ENCODE assay signal across 7 cellular contexts in the genomic region with DNA sequence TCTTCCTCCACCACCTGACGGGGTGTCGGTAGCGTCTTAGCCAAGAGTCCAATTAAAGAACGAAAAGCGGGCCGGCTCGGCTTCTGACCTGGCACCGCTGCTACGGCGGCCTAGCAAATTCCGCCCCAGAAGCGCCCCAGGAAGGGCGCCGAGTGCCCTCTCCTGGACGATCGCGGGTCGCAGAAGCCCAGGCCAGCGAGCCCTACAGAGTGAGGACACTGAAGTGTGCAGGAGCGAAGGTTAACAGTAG. TPM values are rescaled to one million over a fixed set of nuclear protein-coding genes. Genes with fewer than 3 reads are reported as not detected.
DNase-seq lines count a peak whose midpoint lies in the region; ATAC-seq, FAIRE-seq and TF ChIP-seq lines count a peak whose summit lies in the region.
"Had no signal": no experiment of that assay in that cellular context is flagged by ENCODE, and none has a peak within 500 bp of the region (broad histone marks: within the 10 kb centered on the region; RNA-seq: fewer than 3 reads in every experiment).

No MANE protein-coding gene starts in this region.

- TF ChIP-seq EP300 in HepG2 (IDR thresholded peaks at IDR 0.05; ENCODE audit: low read depth in 2 of 2, low read length in 2 of 2) (no peak), HepG2 (CRISPR knock-in tag; IDR thresholded peaks at IDR 0.05; ENCODE audit: borderline replicate concordance) (no peak)

- BruUV-seq in HepG2 (replicated peaks; lab: Mats Ljungman, UMichigan): no TSS peak

- ATAC-seq in HepG2: peak; percentile 73

- peaks cover 21% of the 10 kb centered on the region for H3K79me2 ChIP-seq in HepG2 (ENCODE audit: insufficient read depth, low read length)

- peaks cover 8% of the 10 kb centered on the region for H4K20me1 ChIP-seq in HepG2 (ENCODE audit: insufficient read depth, low read length)

- H3K4me2 ChIP-seq in HepG2 (ENCODE audit: low read depth, low read length): peak overlapping the region; percentile 96

- intact Hi-C loops in HepG2 (cut with micrococcal nuclease; ENCODE audit: unreplicated experiment): loop anchor here (1.0 kb wide), 1 partner anchor 22 kb away; no protein-coding TSS in a partner anchor

- DNase-seq in SKM-1 treated with dmso at 0.1 percent for 144 hours (lab: John Stamatoyannopoulos, UW; ENCODE audit: unreplicated experiment) (peak; percentile 76), SKM-1 (lab: John Stamatoyannopoulos, UW; ENCODE audit: unreplicated experiment) (no peak), HepG2 (ENCODE audit: low spot score) (no peak), AG20443 (ENCODE audit: low spot score) (no peak)
- DNase-seq in activated effector memory CD4-positive, alpha-beta T cell treated with anti-CD3 and anti-CD28 coated beads, Interleukin-2, amount 50 U/mL, for 16 hours: no peak

- WGBS in HepG2 (ENCODE audit: low lambda C conversion rate): 1% methylated on average over 15 of the region's 20 CpGs

- H3K4me3 ChIP-seq in WI38 (ENCODE audit: low read depth, low read length) (peak overlapping the region; percentile 78), HepG2 (replicated peaks in 1 of 3; ENCODE audit: insufficient read depth in 1 of 3, low read depth in 2 of 3, low read length in 3 of 3) (peak overlapping the region; percentile 69 to 91 (median 81))

- CTCF ChIA-PET in HepG2 (lab: Yijun Ruan, JAX; ENCODE audit: low intra/inter-chr PET ratio, low total read pairs): interaction anchor here (0.5 to 7.0 kb wide), 6 partner anchors 15 to 215 kb away, joined by 3 to 201 read pairs (median 8); no protein-coding TSS in a partner anchor

- no peaks in the 10 kb centered on the region for H3K9me3 ChIP-seq in HepG2 (ENCODE audit: low read length)

- no peak for TF ChIP-seq CTCF in WI38 (IDR thresholded peaks at IDR 0.05; ENCODE audit: low read depth, low read length)
- no peak; the same call in 1 of the 2 replicates for TF ChIP-seq CTCF in HepG2 (CRISPR knock-in tag; IDR thresholded peaks at IDR 0.05)

- no peak for TF ChIP-seq RAD21 in HepG2 (CRISPR knock-in tag; IDR thresholded peaks at IDR 0.05)

- H3K9ac ChIP-seq in HepG2 (ENCODE audit: insufficient read depth, low read depth, low read length): peak overlapping the region; percentile 81

- TF ChIP-seq POLR2A in HepG2 (IDR thresholded peaks at IDR 0.05; ENCODE audit: insufficient read depth in 1 of 2, low read depth in 2 of 2, low read length in 2 of 2): no peak; a peak in 2 of 4 replicates

- in situ Hi-C loops in HepG2 (cut with HindIII; ENCODE audit: extremely low pct_ligation_motif_present, low pct_unique_long_range_greater_than_20kb): loop anchor here (5.0 kb wide), 1 partner anchor 169 kb away; the partner anchor contains the start of gene TMEM147

- H3K27ac ChIP-seq in HepG2 (ENCODE audit: extremely low read length, insufficient read depth, low read length): peak overlapping the region; percentile 78

- peak overlapping the region; percentile 12 for H2AFZ ChIP-seq in HepG2 (ENCODE audit: low read length)

- peaks cover 34% of the 10 kb centered on the region for H3K4me1 ChIP-seq in HepG2 (ENCODE audit: insufficient read depth, low read length)

- peak; percentile 87 for FAIRE-seq in HepG2 (lab: Jason Lieb, UNC)

- POLR2A ChIA-PET in HepG2 (lab: Yijun Ruan, JAX): no interaction called here

- H3K27me3 ChIP-seq in HepG2 (ENCODE audit: control insufficient read depth in 1 of 2, insufficient read depth in 2 of 2, low read length in 2 of 2): no peaks in the 10 kb centered on the region

- H3K36me3 ChIP-seq in HepG2 (replicated peaks in 1 of 2; ENCODE audit: control insufficient read depth in 1 of 2, insufficient read depth in 2 of 2, low read length in 2 of 2): peaks cover 3 to 11% of the 10 kb centered on the region in 2 experiments; a peak in 4 of 5 replicates

RNA-seq across cellular contexts. Expression of gene KMT2B, which starts 1.1 kb away (rescaled TPM):
- 6.2 TPM in 2 replicates for total RNA-seq in HepG2 (2016; rRNA removed; fragmentation: Illumina TruSeq; extraction: Trizol)
- 2.6 TPM in 2 replicates for total RNA-seq in HepG2 (2016; cell fraction: cytosol; rRNA removed; fragmentation: Illumina TruSeq; extraction: Trizol; ENCODE audit: low read depth)
- total RNA-seq in HepG2 (2016; cell fraction: insoluble cytoplasmic fraction; rRNA removed; fragmentation: Illumina TruSeq; extraction: Trizol): 4.4 and 5.3 TPM in 2 replicates
- total RNA-seq in HepG2 (2016; cell fraction: membrane; rRNA removed; fragmentation: Illumina TruSeq; extraction: Trizol): 3.8 and 4.1 TPM in 2 replicates
- total RNA-seq in HepG2 (2016; cell fraction: nucleus; rRNA removed; fragmentation: Illumina TruSeq; extraction: Trizol): 14.7 and 15.4 TPM in 2 replicates
- 16.9 and 19.2 TPM in 2 replicates for polyA plus RNA-seq in HepG2 (2011; rRNA removed)
- 9.3 and 10.9 TPM in 2 replicates for polyA plus RNA-seq in HepG2 (2011; cell fraction: cytosol; rRNA removed)
- 113 and 130 TPM in 2 replicates for polyA plus RNA-seq in HepG2 (2011; cell fraction: nucleus; rRNA removed)
- 20.4 and 30.9 TPM in 2 replicates for polyA plus RNA-seq in HepG2 (2012)
- 2.5 and 3.0 TPM in 2 replicates for polyA plus RNA-seq in HepG2 (2016; cell fraction: cytosol; fragmentation: Illumina TruSeq; extraction: Trizol; ENCODE audit: low read depth)
- polyA plus RNA-seq in HepG2 (2016; cell fraction: insoluble cytoplasmic fraction; fragmentation: Illumina TruSeq; extraction: Trizol; ENCODE audit: low read depth): 10.8 and 11.6 TPM in 2 replicates
- polyA plus RNA-seq in HepG2 (2016; cell fraction: membrane; fragmentation: Illumina TruSeq; extraction: Trizol; ENCODE audit: low read depth): 5.5 and 6.5 TPM in 2 replicates
- polyA plus RNA-seq in HepG2 (2016; cell fraction: nucleus; fragmentation: Illumina TruSeq; extraction: Trizol; ENCODE audit: insufficient read depth, low read depth): 69.3 and 89.2 TPM in 2 replicates
- polyA minus RNA-seq in HepG2 (2011; rRNA and poly(A)+ RNA removed; ENCODE audit: low replicate concordance): 11.1 and 11.4 TPM in 2 replicates
- 4.3 and 4.4 TPM in 2 replicates for polyA minus RNA-seq in HepG2 (2011; cell fraction: cytosol; rRNA and poly(A)+ RNA removed)
- 13.3 and 13.6 TPM in 2 replicates for polyA minus RNA-seq in HepG2 (2011; cell fraction: nucleus; rRNA and poly(A)+ RNA removed)

RNA-seq across cellular contexts. Expression of gene ZBTB32, which starts 12.3 kb away (rescaled TPM):
- not detected in 2 replicates for total RNA-seq in HepG2 (2016; rRNA removed; fragmentation: Illumina TruSeq; extraction: Trizol)
- not detected in 2 replicates for total RNA-seq in HepG2 (2016; cell fraction: cytosol; rRNA removed; fragmentation: Illumina TruSeq; extraction: Trizol; ENCODE audit: low read depth)
- not detected in 2 replicates for total RNA-seq in HepG2 (2016; cell fraction: insoluble cytoplasmic fraction; rRNA removed; fragmentation: Illumina TruSeq; extraction: Trizol)
- total RNA-seq in HepG2 (2016; cell fraction: membrane; rRNA removed; fragmentation: Illumina TruSeq; extraction: Trizol): not detected in 2 replicates
- not detected in 2 replicates for total RNA-seq in HepG2 (2016; cell fraction: nucleus; rRNA removed; fragmentation: Illumina TruSeq; extraction: Trizol)
- not detected in 2 replicates for polyA plus RNA-seq in HepG2 (2011; rRNA removed)
- not detected in 2 replicates for polyA plus RNA-seq in HepG2 (2011; cell fraction: cytosol; rRNA removed)
- polyA plus RNA-seq in HepG2 (2011; cell fraction: nucleus; rRNA removed): not detected in 2 replicates
- 0.50 TPM in 1 of 2 replicates, not detected in the other for polyA plus RNA-seq in HepG2 (2012)
- polyA plus RNA-seq in HepG2 (2016; cell fraction: cytosol; fragmentation: Illumina TruSeq; extraction: Trizol; ENCODE audit: low read depth): not detected in 2 replicates
- not detected in 2 replicates for polyA plus RNA-seq in HepG2 (2016; cell fraction: insoluble cytoplasmic fraction; fragmentation: Illumina TruSeq; extraction: Trizol; ENCODE audit: low read depth)
- not detected in 2 replicates for polyA plus RNA-seq in HepG2 (2016; cell fraction: membrane; fragmentation: Illumina TruSeq; extraction: Trizol; ENCODE audit: low read depth)
- polyA plus RNA-seq in HepG2 (2016; cell fraction: nucleus; fragmentation: Illumina TruSeq; extraction: Trizol; ENCODE audit: insufficient read depth, low read depth): not detected in 2 replicates
- not detected in 2 replicates for polyA minus RNA-seq in HepG2 (2011; rRNA and poly(A)+ RNA removed; ENCODE audit: low replicate concordance)
- not detected in 2 replicates for polyA minus RNA-seq in HepG2 (2011; cell fraction: cytosol; rRNA and poly(A)+ RNA removed)
- not detected in 2 replicates for polyA minus RNA-seq in HepG2 (2011; cell fraction: nucleus; rRNA and poly(A)+ RNA removed)
- total RNA-seq: renal cortical epithelial cell had no signal

RNA-seq across cellular contexts. Expression of gene IGFLR1, which starts 25.6 kb away (rescaled TPM):
- 3.4 and 5.4 TPM in 2 replicates for total RNA-seq in HepG2 (2016; rRNA removed; fragmentation: Illumina TruSeq; extraction: Trizol)
- 9.3 and 12.1 TPM in 2 replicates for total RNA-seq in HepG2 (2016; cell fraction: cytosol; rRNA removed; fragmentation: Illumina TruSeq; extraction: Trizol; ENCODE audit: low read depth)
- total RNA-seq in HepG2 (2016; cell fraction: insoluble cytoplasmic fraction; rRNA removed; fragmentation: Illumina TruSeq; extraction: Trizol): 3.8 and 6.5 TPM in 2 replicates
- total RNA-seq in HepG2 (2016; cell fraction: membrane; rRNA removed; fragmentation: Illumina TruSeq; extraction: Trizol): 11.9 and 15.5 TPM in 2 replicates
- total RNA-seq in HepG2 (2016; cell fraction: nucleus; rRNA removed; fragmentation: Illumina TruSeq; extraction: Trizol): 2.7 and 3.9 TPM in 2 replicates
- polyA plus RNA-seq in HepG2 (2011; rRNA removed): 7.4 and 8.9 TPM in 2 replicates
- polyA plus RNA-seq in HepG2 (2011; cell fraction: cytosol; rRNA removed): 6.5 and 8.4 TPM in 2 replicates
- 22.4 and 23.0 TPM in 2 replicates for polyA plus RNA-seq in HepG2 (2011; cell fraction: nucleus; rRNA removed)
- 2.8 and 4.2 TPM in 2 replicates for polyA plus RNA-seq in HepG2 (2012)
- 22.3 and 24.5 TPM in 2 replicates for polyA plus RNA-seq in HepG2 (2016; cell fraction: cytosol; fragmentation: Illumina TruSeq; extraction: Trizol; ENCODE audit: low read depth)
- polyA plus RNA-seq in HepG2 (2016; cell fraction: insoluble cytoplasmic fraction; fragmentation: Illumina TruSeq; extraction: Trizol; ENCODE audit: low read depth): 6.5 and 10.6 TPM in 2 replicates
- 24.0 and 25.4 TPM in 2 replicates for polyA plus RNA-seq in HepG2 (2016; cell fraction: membrane; fragmentation: Illumina TruSeq; extraction: Trizol; ENCODE audit: low read depth)
- polyA plus RNA-seq in HepG2 (2016; cell fraction: nucleus; fragmentation: Illumina TruSeq; extraction: Trizol; ENCODE audit: insufficient read depth, low read depth): 11.7 and 17.1 TPM in 2 replicates
- polyA minus RNA-seq in HepG2 (2011; rRNA and poly(A)+ RNA removed; ENCODE audit: low replicate concordance): 4.9 and 7.7 TPM in 2 replicates
- 1.3 and 3.7 TPM in 2 replicates for polyA minus RNA-seq in HepG2 (2011; cell fraction: cytosol; rRNA and poly(A)+ RNA removed)
- 2.8 and 3.2 TPM in 2 replicates for polyA minus RNA-seq in HepG2 (2011; cell fraction: nucleus; rRNA and poly(A)+ RNA removed)

RNA-seq across cellular contexts. Expression of gene U2AF1L4, which starts 28.6 kb away (rescaled TPM):
- total RNA-seq in HepG2 (2016; rRNA removed; fragmentation: Illumina TruSeq; extraction: Trizol): 4.7 and 7.9 TPM in 2 replicates
- total RNA-seq in HepG2 (2016; cell fraction: cytosol; rRNA removed; fragmentation: Illumina TruSeq; extraction: Trizol; ENCODE audit: low read depth): 2.5 and 3.0 TPM in 2 replicates
- total RNA-seq in HepG2 (2016; cell fraction: insoluble cytoplasmic fraction; rRNA removed; fragmentation: Illumina TruSeq; extraction: Trizol): 3.4 and 7.8 TPM in 2 replicates
- 4.2 and 5.2 TPM in 2 replicates for total RNA-seq in HepG2 (2016; cell fraction: membrane; rRNA removed; fragmentation: Illumina TruSeq; extraction: Trizol)
- 8.5 and 9.9 TPM in 2 replicates for total RNA-seq in HepG2 (2016; cell fraction: nucleus; rRNA removed; fragmentation: Illumina TruSeq; extraction: Trizol)
- polyA plus RNA-seq in HepG2 (2011; rRNA removed): 14.2 and 15.4 TPM in 2 replicates
- 6.5 and 9.4 TPM in 2 replicates for polyA plus RNA-seq in HepG2 (2011; cell fraction: cytosol; rRNA removed)
- 90.7 and 113 TPM in 2 replicates for polyA plus RNA-seq in HepG2 (2011; cell fraction: nucleus; rRNA removed)
- 8.2 and 8.6 TPM in 2 replicates for polyA plus RNA-seq in HepG2 (2012)
- 3.5 and 5.0 TPM in 2 replicates for polyA plus RNA-seq in HepG2 (2016; cell fraction: cytosol; fragmentation: Illumina TruSeq; extraction: Trizol; ENCODE audit: low read depth)
- polyA plus RNA-seq in HepG2 (2016; cell fraction: insoluble cytoplasmic fraction; fragmentation: Illumina TruSeq; extraction: Trizol; ENCODE audit: low read depth): 4.8 and 6.9 TPM in 2 replicates
- polyA plus RNA-seq in HepG2 (2016; cell fraction: membrane; fragmentation: Illumina TruSeq; extraction: Trizol; ENCODE audit: low read depth): 5.2 and 5.8 TPM in 2 replicates
- 36.4 and 41.6 TPM in 2 replicates for polyA plus RNA-seq in HepG2 (2016; cell fraction: nucleus; fragmentation: Illumina TruSeq; extraction: Trizol; ENCODE audit: insufficient read depth, low read depth)
- polyA minus RNA-seq in HepG2 (2011; rRNA and poly(A)+ RNA removed; ENCODE audit: low replicate concordance): 9.3 and 10.1 TPM in 2 replicates
- 1.6 and 1.9 TPM in 2 replicates for polyA minus RNA-seq in HepG2 (2011; cell fraction: cytosol; rRNA and poly(A)+ RNA removed)
- polyA minus RNA-seq in HepG2 (2011; cell fraction: nucleus; rRNA and poly(A)+ RNA removed): 17.0 and 19.3 TPM in 2 replicates

RNA-seq across cellular contexts. Expression of gene PSENEN, which starts 28.8 kb away (rescaled TPM):
- 20.0 and 34.2 TPM in 2 replicates for total RNA-seq in HepG2 (2016; rRNA removed; fragmentation: Illumina TruSeq; extraction: Trizol)
- total RNA-seq in HepG2 (2016; cell fraction: cytosol; rRNA removed; fragmentation: Illumina TruSeq; extraction: Trizol; ENCODE audit: low read depth): 8.3 and 8.7 TPM in 2 replicates
- total RNA-seq in HepG2 (2016; cell fraction: insoluble cytoplasmic fraction; rRNA removed; fragmentation: Illumina TruSeq; extraction: Trizol): 22.6 and 36.6 TPM in 2 replicates
- 9.0 and 11.8 TPM in 2 replicates for total RNA-seq in HepG2 (2016; cell fraction: membrane; rRNA removed; fragmentation: Illumina TruSeq; extraction: Trizol)
- total RNA-seq in HepG2 (2016; cell fraction: nucleus; rRNA removed; fragmentation: Illumina TruSeq; extraction: Trizol): 25.9 and 30.1 TPM in 2 replicates
- 16.9 and 22.6 TPM in 2 replicates for polyA plus RNA-seq in HepG2 (2011; rRNA removed)
- polyA plus RNA-seq in HepG2 (2011; cell fraction: cytosol; rRNA removed): 13.2 and 17.3 TPM in 2 replicates
- polyA plus RNA-seq in HepG2 (2011; cell fraction: nucleus; rRNA removed): 9.9 and 11.5 TPM in 2 replicates
- polyA plus RNA-seq in HepG2 (2012): 16.1 and 18.5 TPM in 2 replicates
- 12.4 and 17.6 TPM in 2 replicates for polyA plus RNA-seq in HepG2 (2016; cell fraction: cytosol; fragmentation: Illumina TruSeq; extraction: Trizol; ENCODE audit: low read depth)
- 30.0 and 36.1 TPM in 2 replicates for polyA plus RNA-seq in HepG2 (2016; cell fraction: insoluble cytoplasmic fraction; fragmentation: Illumina TruSeq; extraction: Trizol; ENCODE audit: low read depth)
- polyA plus RNA-seq in HepG2 (2016; cell fraction: membrane; fragmentation: Illumina TruSeq; extraction: Trizol; ENCODE audit: low read depth): 12.5 and 13.2 TPM in 2 replicates
- polyA plus RNA-seq in HepG2 (2016; cell fraction: nucleus; fragmentation: Illumina TruSeq; extraction: Trizol; ENCODE audit: insufficient read depth, low read depth): 55.1 and 70.2 TPM in 2 replicates
- polyA minus RNA-seq in HepG2 (2011; rRNA and poly(A)+ RNA removed; ENCODE audit: low replicate concordance): 24.1 and 61.3 TPM in 2 replicates
- polyA minus RNA-seq in HepG2 (2011; cell fraction: cytosol; rRNA and poly(A)+ RNA removed): 4.3 and 4.7 TPM in 2 replicates
- polyA minus RNA-seq in HepG2 (2011; cell fraction: nucleus; rRNA and poly(A)+ RNA removed): 3.0 and 7.3 TPM in 2 replicates
